Comparison of ENCODE assay signal across 24 cellular contexts in genomic region chr21:41861255-41861654, GRCh38.
"Had no signal": no experiment of that assay in that cellular context is flagged by ENCODE, and none has a peak within 500 bp of the region (broad histone marks: within the 10 kb centered on the region; RNA-seq: fewer than 3 reads in every experiment).

No MANE protein-coding gene starts in this region.

- H3K36me3 ChIP-seq: ovary had no signal

- H3K27ac ChIP-seq: esophagus muscularis mucosa, neutrophil, ovary, psoas muscle, right atrium auricular region, thyroid gland had no signal

- H3K4me3 Mint-ChIP-seq: activated CD4-positive, alpha-beta memory T cell treated with anti-CD3 and anti-CD28 coated beads for 36 hours; activated naive CD4-positive, alpha-beta T cell treated with anti-CD3 and anti-CD28 coated beads, Interleukin-2, amount 10 ng/mL, durations not matched to agents 7 days and 5 days; activated T-cell treated with anti-CD3 and anti-CD28 coated beads, Interleukin-2, amount 50 U/mL, for 72 hours; brain; natural killer cell; stimulated activated naive CD8-positive, alpha-beta T cell treated with anti-CD3 and anti-CD28 coated beads, Interleukin-15, Interleukin-2, amounts not matched to agents 100 ng/mL and 50 ng/mL, for 24 hours had no signal

- H3K36me3 Mint-ChIP-seq: natural killer cell had no signal

- H3K9me3 Mint-ChIP-seq: activated CD4-positive, alpha-beta memory T cell treated with anti-CD3 and anti-CD28 coated beads for 36 hours; activated naive CD4-positive, alpha-beta T cell treated with anti-CD3 and anti-CD28 coated beads, Interleukin-2, amount 10 ng/mL, durations not matched to agents 7 days and 5 days; activated T-cell treated with anti-CD3 and anti-CD28 coated beads, Interleukin-2, amount 50 U/mL, for 72 hours; brain; natural killer cell; stimulated activated naive CD8-positive, alpha-beta T cell treated with anti-CD3 and anti-CD28 coated beads, Interleukin-15, Interleukin-2, amounts not matched to agents 100 ng/mL and 50 ng/mL, for 24 hours had no signal

- H3K27me3 ChIP-seq: esophagus muscularis mucosa, neutrophil, ovary, right atrium auricular region, thyroid gland had no signal

- DNase-seq: activated CD4-positive, alpha-beta memory T cell treated with anti-CD3 and anti-CD28 coated beads for 36 hours; activated CD4-positive, alpha-beta T cell treated with anti-CD3 and anti-CD28 coated beads for 48 hours; activated naive CD4-positive, alpha-beta T cell treated with anti-CD3 and anti-CD28 coated beads, Interleukin-2, amount 10 ng/mL, durations not matched to agents 7 days and 5 days; activated T-cell treated with anti-CD3 and anti-CD28 coated beads, Interleukin-2, amount 50 U/mL, for 72 hours; aorta; caudate nucleus; effector memory CD4-positive, alpha-beta T cell; left ventricle myocardium superior; mammary epithelial cell; midbrain; natural killer cell; ovary; psoas muscle; stimulated activated CD4-positive, alpha-beta T cell treated with anti-CD3 and anti-CD28 coated beads, Interleukin-12 subunit alpha, Interleukin-12 subunit beta, amount 100 ng/mL, for 4 hours; stimulated activated CD4-positive, alpha-beta T cell treated with anti-CD3 and anti-CD28 coated beads, Interleukin-4, amount 100 ng/mL, for 4 hours; substantia nigra; thyroid gland had no signal

- H3K27me3 Mint-ChIP-seq: activated CD4-positive, alpha-beta memory T cell treated with anti-CD3 and anti-CD28 coated beads for 36 hours; activated naive CD4-positive, alpha-beta T cell treated with anti-CD3 and anti-CD28 coated beads, Interleukin-2, amount 10 ng/mL, durations not matched to agents 7 days and 5 days; brain; stimulated activated naive CD8-positive, alpha-beta T cell treated with anti-CD3 and anti-CD28 coated beads, Interleukin-15, Interleukin-2, amounts not matched to agents 100 ng/mL and 50 ng/mL, for 24 hours had no signal

- H3K9me3 ChIP-seq: esophagus muscularis mucosa, neutrophil, ovary, psoas muscle, right atrium auricular region, thyroid gland had no signal

- H3K27ac Mint-ChIP-seq: activated CD4-positive, alpha-beta memory T cell treated with anti-CD3 and anti-CD28 coated beads for 36 hours; activated naive CD4-positive, alpha-beta T cell treated with anti-CD3 and anti-CD28 coated beads, Interleukin-2, amount 10 ng/mL, durations not matched to agents 7 days and 5 days; activated T-cell treated with anti-CD3 and anti-CD28 coated beads, Interleukin-2, amount 50 U/mL, for 72 hours; brain; natural killer cell had no signal

- FAIRE-seq: frontal cortex, islet of Langerhans had no signal

- H3K4me3 ChIP-seq: esophagus muscularis mucosa, ovary, psoas muscle, right atrium auricular region, thyroid gland had no signal

- H3K4me1 ChIP-seq: psoas muscle had no signal

- ATAC-seq: activated T-cell treated with anti-CD3 and anti-CD28 coated beads, Interleukin-2, amount 50 U/mL, for 72 hours; left ventricle myocardium superior; natural killer cell; psoas muscle had no signal
